8 cellular contexts compared by ENCODE assay signal in genomic region chr18:158128-159036, GRCh38. TPM values are rescaled to one million over a fixed set of nuclear protein-coding genes. Genes with fewer than 3 reads are reported as not detected.
DNase-seq lines count a peak whose midpoint lies in the region; ATAC-seq, FAIRE-seq and TF ChIP-seq lines count a peak whose summit lies in the region.

TSS of gene USP14 (plus strand) at chr18:158557. CDS start at chr18:158699, 142 bp downstream.

- peaks cover 0 to 5% of the 10 kb centered on the region in 2 experiments; a peak in 2 of 5 replicates for H3K36me3 ChIP-seq in HepG2 (replicated peaks in 1 of 2; ENCODE audit: control insufficient read depth in 1 of 2, insufficient read depth in 2 of 2, low read length in 2 of 2)

- peak within 1 kb of the TSS; percentile 95 for H3K27ac Mint-ChIP-seq in CD4-positive, alpha-beta T cell

- H3K4me1 ChIP-seq in HepG2 (ENCODE audit: insufficient read depth, low read length), result peaks cover 55% of the 10 kb centered on the region

- intact Hi-C loops in CD4-positive, alpha-beta T cell (cut with DNase I, micrococcal nuclease), result loop anchor here (1.0 to 5.0 kb wide), 3 partner anchors 46 to 110 kb away; partner anchors contain the start of gene THOC1 (in 1 of the 2)
- intact Hi-C loops in HepG2 (cut with micrococcal nuclease; ENCODE audit: unreplicated experiment), result loop anchor here (5.0 kb wide), 1 partner anchor 46 kb away; no protein-coding TSS in a partner anchor

- peak; percentile 56 to 83 for TF ChIP-seq POLR2A in HepG2 (IDR thresholded peaks at IDR 0.05; ENCODE audit: insufficient read depth in 1 of 2, low read depth in 2 of 2, low read length in 2 of 2)

- POLR2A ChIA-PET in CD4-positive, alpha-beta T cell (lab: Charles Lee), result interaction anchor here (0.6 to 5.6 kb wide), 4 partner anchors 11 to 110 kb away, joined by 3 to 51 read pairs (median 3); partner anchors contain the start of gene THOC1
- POLR2A ChIA-PET in HepG2 (lab: Yijun Ruan, JAX), result interaction anchor here (0.7 to 1.6 kb wide), 5 partner anchors 22 to 545 kb away, joined by 3 to 8 read pairs (median 4); partner anchors contain the start of gene THOC1

- no peaks in the 10 kb centered on the region for H3K9me3 Mint-ChIP-seq in CD4-positive, alpha-beta T cell

- TF ChIP-seq CTCF in CD4-positive, alpha-beta T cell (IDR thresholded peaks at IDR 0.05), result no peak
- peak; percentile 39; the same call in 1 of the 2 replicates for TF ChIP-seq CTCF in HepG2 (CRISPR knock-in tag; IDR thresholded peaks at IDR 0.05)

- H4K20me1 ChIP-seq in HepG2 (ENCODE audit: insufficient read depth, low read length), result peaks cover 24% of the 10 kb centered on the region

- peak within 1 kb of the TSS; percentile 97 for H3K4me3 Mint-ChIP-seq in CD4-positive, alpha-beta T cell

- H3K27me3 ChIP-seq in CD4-positive, alpha-beta T cell (ENCODE audit: control insufficient read depth, insufficient read depth, low read length), result no peaks in the 10 kb centered on the region
- H3K27me3 ChIP-seq in HepG2 (ENCODE audit: control insufficient read depth in 1 of 2, insufficient read depth in 2 of 2, low read length in 2 of 2), result peaks cover 0 to 3% of the 10 kb centered on the region in 2 experiments; a peak in 1 of 5 replicates

- WGBS in HepG2 (ENCODE audit: low lambda C conversion rate), result 10% methylated on average over 49 of the region's 89 CpGs

- peak within 1 kb of the TSS; percentile 84 for H3K9ac ChIP-seq in HepG2 (ENCODE audit: insufficient read depth, low read depth, low read length)

- peaks cover 37% of the 10 kb centered on the region for H3K4me1 Mint-ChIP-seq in CD4-positive, alpha-beta T cell (ENCODE audit: low read depth)

- no peaks in the 10 kb centered on the region for H3K9me3 ChIP-seq in CD4-positive, alpha-beta T cell (ENCODE audit: control insufficient read depth, low read length)
- H3K9me3 ChIP-seq in HepG2 (ENCODE audit: low read length), result no peaks in the 10 kb centered on the region

- peak within 1 kb of the TSS; percentile 75 to 90 (median 88) for H3K4me3 ChIP-seq in HepG2 (replicated peaks in 1 of 3; ENCODE audit: insufficient read depth in 1 of 3, low read depth in 2 of 3, low read length in 3 of 3)

- ATAC-seq in CD4-positive, alpha-beta T cell (ENCODE audit: poor library complexity), result peak; percentile 90
- ATAC-seq in GM19452 (IDR thresholded peaks at IDR 0.05; ENCODE audit: unreplicated experiment) (peak; percentile 95), HG03575 (IDR thresholded peaks at IDR 0.05; ENCODE audit: extremely low read depth, insufficient number of reproducible peaks, low FRiP score, unreplicated experiment) (peak; percentile 71), HepG2 (peak; percentile 92)

- FAIRE-seq in HepG2 (lab: Jason Lieb, UNC), result peak; percentile 59

- H2AFZ ChIP-seq in HepG2 (ENCODE audit: low read length), result peak within 1 kb of the TSS; percentile 32

- no TSS peak for BruUV-seq in HepG2 (replicated peaks; lab: Mats Ljungman, UMichigan)

- peaks cover 23% of the 10 kb centered on the region for H3K36me3 Mint-ChIP-seq in CD4-positive, alpha-beta T cell (ENCODE audit: low read depth)

- H3K27ac ChIP-seq in CD4-positive, alpha-beta T cell (ENCODE audit: low read depth, low read length), result peak within 1 kb of the TSS; percentile 74
- peak within 1 kb of the TSS; percentile 80 for H3K27ac ChIP-seq in HepG2 (ENCODE audit: extremely low read length, insufficient read depth, low read length)

- peaks cover 45% of the 10 kb centered on the region for H3K79me2 ChIP-seq in HepG2 (ENCODE audit: insufficient read depth, low read length)

- H3K27me3 Mint-ChIP-seq in CD4-positive, alpha-beta T cell, result no peaks in the 10 kb centered on the region

- CTCF ChIA-PET in CD4-positive, alpha-beta T cell (lab: Charles Lee), result no interaction called here
- CTCF ChIA-PET in HepG2 (lab: Yijun Ruan, JAX; ENCODE audit: low intra/inter-chr PET ratio, low total read pairs), result interaction anchor here (1.0 kb wide), 1 partner anchor 47 kb away, joined by 3 read pairs; no protein-coding TSS in a partner anchor

- peak; percentile 56 for TF ChIP-seq RAD21 in HepG2 (CRISPR knock-in tag; IDR thresholded peaks at IDR 0.05)

- H3K4me2 ChIP-seq in HepG2 (ENCODE audit: low read depth, low read length), result peak within 1 kb of the TSS; percentile 83

- in situ Hi-C loops in HepG2 (cut with HindIII; ENCODE audit: extremely low pct_ligation_motif_present, low pct_unique_long_range_greater_than_20kb), result no loop called here

- peak; percentile 92 to 97 (median 96) for DNase-seq in CD4-positive, alpha-beta T cell
- DNase-seq in NCI-H82 (lab: John Stamatoyannopoulos, UW) (peak; percentile 99), dermis blood vessel endothelial cell (peak; percentile 97), HepG2 (ENCODE audit: low spot score) (peak; percentile 94)
- peak; percentile 98 for DNase-seq in activated CD4-positive, alpha-beta T cell treated with anti-CD3 and anti-CD28 coated beads, Interleukin-2, amount 50 U/mL, for 48 hours
- peak; percentile 92 to 93 for DNase-seq in stimulated activated CD4-positive, alpha-beta T cell treated with anti-CD3 and anti-CD28 coated beads, Interleukin-2, amount 100 ng/mL, for 48 hours

- TF ChIP-seq EP300 in HepG2 (IDR thresholded peaks at IDR 0.05; ENCODE audit: low read depth in 2 of 2, low read length in 2 of 2), result no peak; a peak in 1 of 4 replicates
- peak; percentile 22; the same call in 1 of the 2 replicates for TF ChIP-seq EP300 in HepG2 (CRISPR knock-in tag; IDR thresholded peaks at IDR 0.05; ENCODE audit: borderline replicate concordance)

TF ChIP-seq in HepG2, 621 proteins besides CTCF, POLR2A, EP300 and RAD21 (continues in another document):
- TF ChIP-seq KAT2B (IDR thresholded peaks at IDR 0.05; ENCODE audit: borderline replicate concordance, low read depth, low read length) (no peak), ZNF207 (IDR thresholded peaks at IDR 0.05; ENCODE audit: borderline replicate concordance) (no peak)

RNA-seq across cellular contexts. Expression of gene USP14, which starts in this region (rescaled TPM):
- 10 to 100 TPM; 51.3 to 56.2 TPM for total RNA-seq in CD4-positive, alpha-beta T cell
- total RNA-seq in dermis blood vessel endothelial cell (22.0 and 92.5 TPM in 2 replicates), HepG2 (2016; rRNA removed; fragmentation: Illumina TruSeq; extraction: Trizol) (16.6 and 57.4 TPM in 2 replicates)
- 38.3 and 42.6 TPM in 2 replicates for total RNA-seq in HepG2 (2016; cell fraction: cytosol; rRNA removed; fragmentation: Illumina TruSeq; extraction: Trizol; ENCODE audit: low read depth)
- 14.9 and 54.3 TPM in 2 replicates for total RNA-seq in HepG2 (2016; cell fraction: insoluble cytoplasmic fraction; rRNA removed; fragmentation: Illumina TruSeq; extraction: Trizol)
- 17.5 and 20.3 TPM in 2 replicates for total RNA-seq in HepG2 (2016; cell fraction: membrane; rRNA removed; fragmentation: Illumina TruSeq; extraction: Trizol)
- 31.7 and 37.4 TPM in 2 replicates for total RNA-seq in HepG2 (2016; cell fraction: nucleus; rRNA removed; fragmentation: Illumina TruSeq; extraction: Trizol)
- polyA plus RNA-seq in HepG2 (2011; rRNA removed), result 10.7 and 14.7 TPM in 2 replicates
- 4.1 and 7.6 TPM in 2 replicates for polyA plus RNA-seq in HepG2 (2011; cell fraction: cytosol; rRNA removed)
- polyA plus RNA-seq in HepG2 (2011; cell fraction: nucleus; rRNA removed), result 10.2 and 11.9 TPM in 2 replicates
- 30.6 and 36.5 TPM in 2 replicates for polyA plus RNA-seq in HepG2 (2012)
- polyA plus RNA-seq in HepG2 (2016; cell fraction: cytosol; fragmentation: Illumina TruSeq; extraction: Trizol; ENCODE audit: low read depth), result 6.5 and 6.6 TPM in 2 replicates
- polyA plus RNA-seq in HepG2 (2016; cell fraction: insoluble cytoplasmic fraction; fragmentation: Illumina TruSeq; extraction: Trizol; ENCODE audit: low read depth), result 76.5 and 77.5 TPM in 2 replicates
- polyA plus RNA-seq in HepG2 (2016; cell fraction: membrane; fragmentation: Illumina TruSeq; extraction: Trizol; ENCODE audit: low read depth), result 13.3 and 14.6 TPM in 2 replicates
- polyA plus RNA-seq in HepG2 (2016; cell fraction: nucleus; fragmentation: Illumina TruSeq; extraction: Trizol; ENCODE audit: insufficient read depth, low read depth), result 60.5 and 65.0 TPM in 2 replicates
- polyA minus RNA-seq in HepG2 (2011; rRNA and poly(A)+ RNA removed; ENCODE audit: low replicate concordance), result 5.4 and 7.6 TPM in 2 replicates
- polyA minus RNA-seq in HepG2 (2011; cell fraction: cytosol; rRNA and poly(A)+ RNA removed), result 19.3 and 25.3 TPM in 2 replicates
- 29.3 and 32.4 TPM in 2 replicates for polyA minus RNA-seq in HepG2 (2011; cell fraction: nucleus; rRNA and poly(A)+ RNA removed)

Comparison
In these comparisons a context has a peak if more than half of its experiments do, and no peak if none do; other contexts are left out.
1. Peak in every context shown above with its lines: DNase-seq, ATAC-seq, H3K4me3 ChIP-seq and H3K27ac ChIP-seq.